In genomic region chr1:21322681-21323016, GRCh38 we compare ENCODE assay signal across 1 cellular context.
A peak's percentile ranks its signal among the peaks of the same experiment; 100 is the strongest.
TF ChIP-seq lines count a peak whose summit lies in the region.

No MANE protein-coding gene starts in this region.

TF ChIP-seq in H1, 55 proteins besides CTCF, POLR2A, EP300 and RAD21:
- no peak for TF ChIP-seq SRF (IDR thresholded peaks at IDR 0.05; ENCODE audit: low read depth, low read length)
- TF ChIP-seq KDM1A (IDR thresholded peaks at IDR 0.05; ENCODE audit: borderline replicate concordance, low read length) = no peak
- no peak for TF ChIP-seq CEBPB (IDR thresholded peaks at IDR 0.05; ENCODE audit: low read depth, low read length)
- peak; percentile 34; the same call in 1 of the 2 replicates for TF ChIP-seq TEAD4 (IDR thresholded peaks at IDR 0.05; ENCODE audit: low read depth, low read length)
TF ChIP-seq in H1: peak in this region for 1.
